ENCODE assay signal across 25 cellular contexts in the genomic region with DNA sequence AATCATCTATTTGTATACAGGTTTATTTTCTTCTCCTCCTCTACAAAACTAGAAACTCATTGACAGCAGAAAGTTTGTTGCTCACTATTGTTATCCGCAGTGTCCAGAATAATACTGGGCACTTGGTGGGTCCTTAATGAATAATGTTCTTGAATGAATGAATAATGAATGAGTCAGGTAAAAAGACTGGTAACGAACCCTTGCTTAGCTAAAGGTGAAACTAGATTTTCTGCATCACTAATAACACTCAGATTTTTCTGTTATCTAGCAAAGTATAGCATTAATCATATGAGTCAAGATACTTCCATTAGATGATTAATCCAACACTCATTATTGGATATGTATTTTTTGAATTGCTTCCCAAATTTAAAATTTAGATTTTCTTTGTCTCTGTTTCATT.
"Had no signal": no experiment of that assay in that cellular context is flagged by ENCODE, and none has a peak within 500 bp of the region (broad histone marks: within the 10 kb centered on the region; RNA-seq: fewer than 3 reads in every experiment).

No MANE protein-coding gene starts in this region.

- H3K4me1 ChIP-seq: left ventricle myocardium inferior, stomach, testis, thyroid gland, upper lobe of right lung had no signal

- H3K9me3 ChIP-seq: left ventricle myocardium inferior, mucosa of descending colon, ovary, stomach, testis, thyroid gland, transverse colon, upper lobe of right lung had no signal

- ATAC-seq: mucosa of descending colon; naive thymus-derived CD4-positive, alpha-beta T cell; natural killer cell treated with Interleukin-12 subunit alpha and Interleukin-12 subunit beta and Interleukin-15 and Interleukin-18, amount 100 ng/mL, for 72 hours; right cardiac atrium; sciatic nerve; stimulated activated naive B cell treated with anti-CD40 and anti-IgM and Interleukin-4, amounts not matched to agents 10 μg/mL and 1 μg/mL and 100 μg/mL, for 72 hours; stimulated activated naive CD8-positive, alpha-beta T cell treated with anti-CD3 and anti-CD28 coated beads, Interleukin-15, Interleukin-2, amounts not matched to agents 100 U/mL and 50 U/mL, for 24 hours; upper lobe of right lung had no signal

- H3K36me3 ChIP-seq: left ventricle myocardium inferior, ovary, stomach, thyroid gland, transverse colon, upper lobe of right lung had no signal

- DNase-seq: hippocampal formation; left ventricle myocardium inferior; midbrain; mucosa of descending colon; naive thymus-derived CD4-positive, alpha-beta T cell; ovary; retina; right cardiac atrium; stimulated activated CD4-positive, alpha-beta T cell treated with anti-CD3 and anti-CD28 coated beads, Interleukin-12 subunit alpha, Interleukin-12 subunit beta, amount 100 ng/mL, for 4 hours; stimulated activated CD4-positive, alpha-beta T cell treated with anti-CD3 and anti-CD28 coated beads, Interleukin-15, amount 100 ng/mL, for 24 hours; stimulated activated CD4-positive, alpha-beta T cell treated with anti-CD3 and anti-CD28 coated beads, Interleukin-2, amount 100 ng/mL, for 24 hours; stimulated activated CD4-positive, alpha-beta T cell treated with anti-CD3 and anti-CD28 coated beads, Interleukin-4, amount 100 ng/mL, for 1 hour; stimulated activated naive B cell treated with anti-CD40 and anti-IgM and Interleukin-4, amounts not matched to agents 10 μg/mL and 1 μg/mL and 100 μg/mL, for 72 hours; stimulated activated naive CD8-positive, alpha-beta T cell treated with anti-CD3 and anti-CD28 coated beads, Interleukin-15, Interleukin-2, amounts not matched to agents 100 U/mL and 50 U/mL, for 24 hours; stomach; testis; thyroid gland; transverse colon; upper lobe of right lung had no signal

- H3K27ac ChIP-seq: left ventricle myocardium inferior, ovary, skin epidermis, stomach, testis, thyroid gland, transverse colon, upper lobe of right lung had no signal

- FAIRE-seq: keratinocyte, urothelium cell line had no signal

- H3K27me3 ChIP-seq: ovary, stomach, testis, thyroid gland, transverse colon, upper lobe of right lung had no signal

- H3K4me3 ChIP-seq: left ventricle myocardium inferior, lung, mucosa of descending colon, ovary, skin epidermis, stomach, testis, thyroid gland, transverse colon, upper lobe of right lung had no signal
